In the genomic region with DNA sequence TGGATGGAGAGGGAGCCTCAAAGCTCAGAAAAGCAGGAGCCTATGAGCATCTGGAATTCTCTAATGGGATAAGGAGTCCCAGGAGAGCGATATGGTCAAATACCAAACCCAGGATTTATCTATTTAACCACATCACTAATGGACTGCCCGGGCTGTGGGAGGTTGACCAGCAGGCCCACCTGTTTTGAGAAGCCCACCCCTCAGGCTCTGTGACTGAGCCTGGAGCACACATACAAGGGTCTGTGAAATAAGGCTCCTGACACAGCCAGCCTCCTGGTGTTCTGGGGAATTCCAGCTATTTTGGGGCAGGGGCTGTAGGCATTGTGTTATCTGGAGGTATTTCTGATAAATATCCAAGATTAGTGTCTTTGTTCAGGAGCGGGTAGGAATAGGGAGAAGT, we compare ENCODE assay signal across 22 cellular contexts.
"Had no signal": no experiment of that assay in that cellular context is flagged by ENCODE, and none has a peak within 500 bp of the region (broad histone marks: within the 10 kb centered on the region; RNA-seq: fewer than 3 reads in every experiment).

No MANE protein-coding gene starts in this region.

- DNase-seq: activated B cell treated with CpG ODN at 0.5 μM for 24 hours; activated CD4-positive, alpha-beta T cell treated with anti-CD3 and anti-CD28 coated beads, Interleukin-2, amount 50 U/mL, for 1 hour; activated CD8-positive, alpha-beta T cell treated with anti-CD3 and anti-CD28 coated beads for 36 hours; activated gamma-delta T cell treated with Interleukin-2 at 50 U/mL for 16 hours; activated naive CD4-positive, alpha-beta T cell treated with anti-CD3 and anti-CD28 coated beads, Interleukin-2, amount 50 U/mL, for 16 hours; activated T-cell treated with anti-CD3 and anti-CD28 coated beads, Interleukin-2, amount 50 U/mL, for 4 hours; amniotic stem cell; central memory CD4-positive, alpha-beta T cell; foreskin fibroblast; heart right ventricle; mammary epithelial cell; naive thymus-derived CD8-positive, alpha-beta T cell; stimulated activated CD4-positive, alpha-beta T cell treated with anti-CD3 and anti-CD28 coated beads, Interleukin-2, amount 100 ng/mL, for 48 hours; T-helper 2 cell; uterus had no signal

- H3K4me1 Mint-ChIP-seq: activated B cell treated with CpG ODN at 0.5 μM for 24 hours; activated T-helper 17 cell treated with anti-CD3 and anti-CD28 coated beads, Interleukin-2, amount 50 U/mL, for 72 hours; mesothelial cell of epicardium; naive thymus-derived CD8-positive, alpha-beta T cell had no signal

- H3K4me3 ChIP-seq: breast epithelium, heart right ventricle, right atrium auricular region, uterus had no signal

- H3K27me3 ChIP-seq: breast epithelium, heart right ventricle, right atrium auricular region, uterus had no signal

- H3K36me3 ChIP-seq: breast epithelium, heart right ventricle, right atrium auricular region, uterus had no signal

- H3K4me3 Mint-ChIP-seq: activated B cell treated with CpG ODN at 0.5 μM for 24 hours; activated CD8-positive, alpha-beta T cell treated with anti-CD3 and anti-CD28 coated beads for 36 hours; activated T-cell treated with anti-CD3 and anti-CD28 coated beads, Interleukin-2, amount 50 U/mL, for 4 hours; activated T-helper 17 cell treated with anti-CD3 and anti-CD28 coated beads, Interleukin-2, amount 50 U/mL, for 72 hours; mesothelial cell of epicardium; naive thymus-derived CD8-positive, alpha-beta T cell; stimulated activated naive CD8-positive, alpha-beta T cell treated with anti-CD3 and anti-CD28 coated beads, Interleukin-15, Interleukin-2, amounts not matched to agents 100 ng/mL and 50 ng/mL, for 24 hours; type B pancreatic cell had no signal

- H3K4me1 ChIP-seq: breast epithelium, uterus had no signal

- H3K27ac ChIP-seq: right atrium auricular region, uterus had no signal

- ATAC-seq: activated CD8-positive, alpha-beta T cell treated with anti-CD3 and anti-CD28 coated beads for 36 hours; activated T-cell treated with anti-CD3 and anti-CD28 coated beads, Interleukin-2, amount 50 U/mL, for 4 hours; activated T-helper 17 cell treated with anti-CD3 and anti-CD28 coated beads, Interleukin-2, amount 50 U/mL, for 72 hours; esophagus mucosa; naive thymus-derived CD8-positive, alpha-beta T cell had no signal

- H3K9me3 ChIP-seq: breast epithelium, heart right ventricle, right atrium auricular region, uterus had no signal

- H3K9me3 Mint-ChIP-seq: activated CD8-positive, alpha-beta T cell treated with anti-CD3 and anti-CD28 coated beads for 36 hours; activated T-cell treated with anti-CD3 and anti-CD28 coated beads, Interleukin-2, amount 50 U/mL, for 4 hours; activated T-helper 17 cell treated with anti-CD3 and anti-CD28 coated beads, Interleukin-2, amount 50 U/mL, for 72 hours; stimulated activated naive CD8-positive, alpha-beta T cell treated with anti-CD3 and anti-CD28 coated beads, Interleukin-15, Interleukin-2, amounts not matched to agents 100 ng/mL and 50 ng/mL, for 24 hours had no signal

- H3K27ac Mint-ChIP-seq: activated B cell treated with CpG ODN at 0.5 μM for 24 hours; activated CD8-positive, alpha-beta T cell treated with anti-CD3 and anti-CD28 coated beads for 36 hours; activated T-helper 17 cell treated with anti-CD3 and anti-CD28 coated beads, Interleukin-2, amount 50 U/mL, for 72 hours; mesothelial cell of epicardium; naive thymus-derived CD8-positive, alpha-beta T cell; stimulated activated naive CD8-positive, alpha-beta T cell treated with anti-CD3 and anti-CD28 coated beads, Interleukin-15, Interleukin-2, amounts not matched to agents 100 ng/mL and 50 ng/mL, for 24 hours; type B pancreatic cell had no signal

- H3K36me3 Mint-ChIP-seq: mesothelial cell of epicardium; naive thymus-derived CD8-positive, alpha-beta T cell; type B pancreatic cell had no signal
